7 cellular contexts compared by ENCODE assay signal in genomic region chr2:86105252-86105968, GRCh38.
DNase-seq lines count a peak whose midpoint lies in the region; ATAC-seq and TF ChIP-seq lines count a peak whose summit lies in the region.

Gene POLR1A (minus strand): TSS chr2:86105886. CDS start chr2:86105776, 110 bp downstream.

- TF ChIP-seq CTCF in brain microvascular endothelial cell (IDR thresholded peaks at IDR 0.05; ENCODE audit: low read depth, low read length, missing control alignments): peak; percentile 50

- H3K36me3 ChIP-seq in brain microvascular endothelial cell (replicated peaks): peaks cover 9% of the 10 kb centered on the region

- peak within 1 kb of the TSS; percentile 94 for H3K27ac ChIP-seq in brain microvascular endothelial cell

- no peaks in the 10 kb centered on the region for H3K27me3 ChIP-seq in brain microvascular endothelial cell (replicated peaks)

- in situ Hi-C loops in brain microvascular endothelial cell (cut with HindIII; ENCODE audit: low pct_ligation_motif_present, low sequenced_read_pairs): no loop called here

- DNase-seq in NCI-H2107 treated with DMSO at 0.1 percent for 48 hours (lab: John Stamatoyannopoulos, UW; ENCODE audit: unreplicated experiment) (peak; percentile 96), UCSD-AML1 (lab: John Stamatoyannopoulos, UW; ENCODE audit: unreplicated experiment) (peak; percentile 93), brain microvascular endothelial cell (peak; percentile 94), skeletal muscle cell (ENCODE audit: low read depth) (peak; percentile 85)

- ATAC-seq in GM18519 (IDR thresholded peaks at IDR 0.05; ENCODE audit: low FRiP score, unreplicated experiment) (peak; percentile 48), HG03066 (IDR thresholded peaks at IDR 0.05; ENCODE audit: low read depth, unreplicated experiment) (peak; percentile 74)

- H3K4me3 ChIP-seq in brain microvascular endothelial cell (ENCODE audit: low read depth, low read length): peak within 1 kb of the TSS; percentile 70
- H3K4me3 ChIP-seq in iPS-11a (ENCODE audit: low read depth, low read length): peak within 1 kb of the TSS; percentile 100
- H3K4me3 ChIP-seq in skeletal muscle cell (ENCODE audit: low read depth, low read length): peak within 1 kb of the TSS; percentile 97

Comparison
In these comparisons a context has a peak if more than half of its experiments do, and no peak if none do; other contexts are left out.
1. Peak in every context shown above with its lines: DNase-seq, ATAC-seq, H3K4me3 ChIP-seq and H3K27ac ChIP-seq.